1 cellular context compared by ENCODE assay signal in the genomic region with DNA sequence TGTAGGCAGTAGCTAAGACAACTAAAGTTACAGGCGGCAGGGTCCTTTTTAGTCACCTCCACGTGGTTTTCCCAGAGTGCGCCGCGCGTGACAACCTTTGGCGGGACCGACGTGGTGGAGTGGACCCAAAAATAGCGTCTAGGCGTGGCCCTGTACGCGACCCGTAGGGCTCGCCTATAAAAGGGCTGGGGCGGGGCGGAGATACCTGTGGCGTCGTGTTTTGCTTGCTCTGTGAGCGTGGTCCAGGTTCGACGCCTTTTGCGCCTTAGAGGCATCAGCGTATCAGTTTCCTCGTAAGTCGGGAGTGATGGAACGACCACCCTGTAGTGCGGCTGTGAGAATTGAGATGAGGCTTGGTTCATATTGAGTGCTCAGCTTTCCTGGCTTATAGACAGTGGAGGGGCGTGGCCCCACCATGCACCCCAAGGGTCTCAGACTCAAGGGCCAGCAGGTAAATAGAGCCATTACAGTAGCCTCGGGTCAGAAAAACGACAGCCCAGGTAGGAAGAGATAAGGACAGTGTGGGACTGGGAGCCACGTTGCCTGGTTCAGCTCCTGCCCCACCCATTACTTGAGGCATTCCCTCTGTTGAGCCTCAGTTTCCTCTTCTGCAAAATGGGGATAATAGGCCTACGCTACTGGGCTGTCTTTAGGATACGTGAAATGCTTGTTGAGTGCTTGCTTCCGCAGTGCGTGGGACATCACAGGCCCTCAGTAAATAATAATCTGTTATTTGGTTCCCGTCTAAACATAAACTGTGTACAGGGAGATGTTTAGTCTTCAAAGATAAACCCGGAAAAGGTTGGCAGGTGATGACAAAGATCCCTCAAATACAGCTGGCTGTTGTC.
TF ChIP-seq lines count a peak whose summit lies in the region.

No MANE protein-coding gene starts in this region.

TF ChIP-seq in GM23338, 12 proteins besides CTCF, POLR2A, EP300 and RAD21 (continued from another document):
- TF ChIP-seq CREB1 (CRISPR knock-in tag; IDR thresholded peaks at IDR 0.05; ENCODE audit: low read depth): peak; percentile 62; the same call in 1 of the 2 replicates
